ENCODE assay signal across 26 cellular contexts in genomic region chr7:47255441-47255840, GRCh38.
A peak's percentile ranks its signal among the peaks of the same experiment; 100 is the strongest.
DNase-seq lines count a peak whose midpoint lies in the region; ATAC-seq, FAIRE-seq and TF ChIP-seq lines count a peak whose summit lies in the region.
"Had no signal": no experiment of that assay in that cellular context is flagged by ENCODE, and none has a peak within 500 bp of the region (broad histone marks: within the 10 kb centered on the region; RNA-seq: fewer than 3 reads in every experiment).

No MANE protein-coding gene starts in this region.

- no peak for FAIRE-seq in kidney (lab: Jason Lieb, UNC)
- FAIRE-seq: A204.1, endothelial cell of umbilical vein had no signal

- TF ChIP-seq CTCF in brain (conservative IDR thresholded peaks at IDR 0.05) (no peak), type B pancreatic cell (conservative IDR thresholded peaks at IDR 0.05) (no peak), kidney (IDR thresholded peaks at IDR 0.05; ENCODE audit: borderline replicate concordance, extremely low read depth, insufficient read depth) (no peak)

- no peaks in the 10 kb centered on the region for H3K9me3 ChIP-seq in kidney (ENCODE audit: control insufficient read depth in 1 of 2, low read length in 2 of 2)
- H3K9me3 ChIP-seq: upper lobe of right lung had no signal

- peaks cover 28% of the 10 kb centered on the region for H3K27me3 Mint-ChIP-seq in activated naive CD8-positive, alpha-beta T cell
- H3K27me3 Mint-ChIP-seq in activated naive CD8-positive, alpha-beta T cell treated with anti-CD3 and anti-CD28 coated beads, Interleukin-2, amount 50 U/mL, for 24 hours: peaks cover 23% of the 10 kb centered on the region
- H3K27me3 Mint-ChIP-seq in brain: peaks cover 5% of the 10 kb centered on the region
- H3K27me3 Mint-ChIP-seq in naive B cell: peaks cover 5 to 17% (median 7%) of the 10 kb centered on the region in 3 donors
- peaks cover 3% of the 10 kb centered on the region for H3K27me3 Mint-ChIP-seq in type B pancreatic cell
- H3K27me3 Mint-ChIP-seq: activated B cell treated with CpG ODN at 0.5 μM for 24 hours had no signal

- H3K27ac ChIP-seq in kidney (ENCODE audit: low read depth in 2 of 2, low read length in 2 of 2): no peak overlapping the region
- H3K27ac ChIP-seq: HL-60, upper lobe of right lung had no signal

- no peak overlapping the region for H3K9ac ChIP-seq in kidney (ENCODE audit: low read length in 2 of 2)

- H3K4me1 ChIP-seq in kidney (ENCODE audit: control insufficient read depth in 1 of 2, insufficient read depth in 1 of 2, low read depth in 1 of 2, low read length in 2 of 2): peaks cover 4 to 11% of the 10 kb centered on the region in 2 donors

- no peaks in the 10 kb centered on the region for H3K36me3 Mint-ChIP-seq in activated naive CD8-positive, alpha-beta T cell
- H3K36me3 Mint-ChIP-seq in activated naive CD8-positive, alpha-beta T cell treated with anti-CD3 and anti-CD28 coated beads, Interleukin-2, amount 50 U/mL, for 24 hours (ENCODE audit: low read depth): no peaks in the 10 kb centered on the region
- H3K36me3 Mint-ChIP-seq in brain (no peaks in the 10 kb centered on the region), naive B cell (peaks cover 0 to 5% of the 10 kb centered on the region in 2 donors), type B pancreatic cell (peaks cover 7% of the 10 kb centered on the region)
- H3K36me3 Mint-ChIP-seq: activated CD4-positive, alpha-beta memory T cell treated with anti-CD3 and anti-CD28 coated beads for 36 hours had no signal

- peaks cover 0 to 4% of the 10 kb centered on the region in 2 donors for H3K36me3 ChIP-seq in kidney (ENCODE audit: control insufficient read depth in 1 of 2, insufficient read depth in 2 of 2, low read length in 2 of 2)
- H3K36me3 ChIP-seq: heart right ventricle, upper lobe of right lung had no signal

- H3K4me3 ChIP-seq in kidney (ENCODE audit: low read length in 2 of 2): no peak overlapping the region

- no peak for DNase-seq in activated naive CD8-positive, alpha-beta T cell treated with anti-CD3 and anti-CD28 coated beads, Interleukin-2, amount 50 U/mL, for 24 hours
- no peak for DNase-seq in naive B cell
- no peak for DNase-seq in type B pancreatic cell (ENCODE audit: extremely low spot score, unreplicated experiment)
- no peak for DNase-seq in kidney
- DNase-seq in dedifferentiated amniotic fluid mesenchymal stem cell (ENCODE audit: extremely low spot score): no peak
- no peak for DNase-seq in NCI-H2227 treated with DMSO at 0.1 percent for 48 hours (lab: John Stamatoyannopoulos, UW)
- DNase-seq: activated B cell treated with CpG ODN at 0.5 μM for 24 hours; activated CD4-positive, alpha-beta memory T cell treated with anti-CD3 and anti-CD28 coated beads for 36 hours; activated gamma-delta T cell treated with Interleukin-2 at 50 U/mL for 16 hours; amygdala; caudate nucleus; dorsolateral prefrontal cortex; heart right ventricle; left ventricle myocardium superior; MM.1S; NCI-H1436; NCI-H2171; NCI-H526 treated with DMSO at 0.1 percent for 48 hours; T1000; upper lobe of right lung had no signal

- intact Hi-C loops in kidney (cut with DNase I): no loop called here

- no peak for ATAC-seq in activated naive CD8-positive, alpha-beta T cell treated with anti-CD3 and anti-CD28 coated beads, Interleukin-2, amount 50 U/mL, for 24 hours
- no peak for ATAC-seq in naive B cell (ENCODE audit: low read depth in 2 of 2)
- ATAC-seq: heart right ventricle, left ventricle myocardium superior, SK-N-SH treated with all-trans-retinoic acid at 6 μM for 48 hours, upper lobe of right lung had no signal

- no peaks in the 10 kb centered on the region for H3K9me3 Mint-ChIP-seq in activated naive CD8-positive, alpha-beta T cell (ENCODE audit: low read depth)
- H3K9me3 Mint-ChIP-seq in activated naive CD8-positive, alpha-beta T cell treated with anti-CD3 and anti-CD28 coated beads, Interleukin-2, amount 50 U/mL, for 24 hours: peaks cover 7% of the 10 kb centered on the region
- H3K9me3 Mint-ChIP-seq in brain (peaks cover 3 to 14% (median 9%) of the 10 kb centered on the region in 5 experiments), naive B cell (peaks cover 0 to 29% (median 9%) of the 10 kb centered on the region in 7 donors), type B pancreatic cell (peaks cover 3% of the 10 kb centered on the region)

- peak overlapping the region; percentile 70 for H3K4me3 Mint-ChIP-seq in activated naive CD8-positive, alpha-beta T cell
- no peak overlapping the region for H3K4me3 Mint-ChIP-seq in activated naive CD8-positive, alpha-beta T cell treated with anti-CD3 and anti-CD28 coated beads, Interleukin-2, amount 50 U/mL, for 24 hours
- H3K4me3 Mint-ChIP-seq in brain: peak overlapping the region; percentile 48 to 84 (median 70)
- peak overlapping the region; percentile 68 to 87 (median 80) for H3K4me3 Mint-ChIP-seq in naive B cell
- peak overlapping the region; percentile 83 for H3K4me3 Mint-ChIP-seq in type B pancreatic cell
- H3K4me3 Mint-ChIP-seq: activated CD4-positive, alpha-beta memory T cell treated with anti-CD3 and anti-CD28 coated beads for 36 hours had no signal

- H3K4me1 Mint-ChIP-seq in activated naive CD8-positive, alpha-beta T cell (ENCODE audit: low read depth): peaks cover 11% of the 10 kb centered on the region
- peaks cover 17% of the 10 kb centered on the region for H3K4me1 Mint-ChIP-seq in activated naive CD8-positive, alpha-beta T cell treated with anti-CD3 and anti-CD28 coated beads, Interleukin-2, amount 50 U/mL, for 24 hours
- H3K4me1 Mint-ChIP-seq in brain (peaks cover 13% of the 10 kb centered on the region), naive B cell (peaks cover 25 to 29% (median 28%) of the 10 kb centered on the region in 3 donors), type B pancreatic cell (ENCODE audit: unreplicated experiment) (peaks cover 18% of the 10 kb centered on the region)

- H3K27ac Mint-ChIP-seq in activated naive CD8-positive, alpha-beta T cell: no peak overlapping the region
- H3K27ac Mint-ChIP-seq in activated naive CD8-positive, alpha-beta T cell treated with anti-CD3 and anti-CD28 coated beads, Interleukin-2, amount 50 U/mL, for 24 hours: no peak overlapping the region
- peak overlapping the region in 2 of 5 experiments; percentile 67 to 72 for H3K27ac Mint-ChIP-seq in brain
- peak overlapping the region in 3 of 6 donors; percentile 20 to 84 (median 69) for H3K27ac Mint-ChIP-seq in naive B cell
- no peak overlapping the region for H3K27ac Mint-ChIP-seq in type B pancreatic cell
- H3K27ac Mint-ChIP-seq: activated CD4-positive, alpha-beta memory T cell treated with anti-CD3 and anti-CD28 coated beads for 36 hours had no signal
